9 cellular contexts compared by ENCODE assay signal in genomic region chr7:149790146-149790548, GRCh38. TPM values are rescaled to one million over a fixed set of nuclear protein-coding genes. Genes with fewer than 3 reads are reported as not detected.
DNase-seq lines count a peak whose midpoint lies in the region; ATAC-seq and TF ChIP-seq lines count a peak whose summit lies in the region.
"Had no signal": no experiment of that assay in that cellular context is flagged by ENCODE, and none has a peak within 500 bp of the region (broad histone marks: within the 10 kb centered on the region; RNA-seq: fewer than 3 reads in every experiment).

No MANE protein-coding gene starts in this region.

- peak; percentile 75 for DNase-seq in DMS 273 (lab: John Stamatoyannopoulos, UW; ENCODE audit: unreplicated experiment)
- no peak for DNase-seq in DMS 273 treated with DMSO at 0.1 percent for 48 hours (lab: John Stamatoyannopoulos, UW)
- DNase-seq in activated T-cell treated with anti-CD3 and anti-CD28 coated beads for 24 hours (ENCODE audit: low read depth): peak; percentile 12
- DNase-seq in cardiac muscle cell (ENCODE audit: low read depth in 1 of 2, low spot score in 1 of 2): peak; percentile 32 to 76
- DNase-seq in smooth muscle cell (lab: John Stamatoyannopoulos, UW; ENCODE audit: unreplicated experiment): no peak
- no peak for DNase-seq in sciatic nerve (ENCODE audit: low spot score)
- no peak for DNase-seq in middle frontal gyrus (ENCODE audit: extremely low spot score, low spot score)

- H3K9ac ChIP-seq in smooth muscle cell (ENCODE audit: low read depth): no peak overlapping the region

- H3K27ac ChIP-seq in cardiac muscle cell (no peak overlapping the region), smooth muscle cell (ENCODE audit: low read depth) (no peak overlapping the region)
- H3K27ac ChIP-seq: thoracic aorta had no signal

- WGBS in smooth muscle cell (ENCODE audit: low lambda C conversion rate): 11% methylated on average over 32 of the region's 56 CpGs

- peak overlapping the region; percentile 69 for H3K4me2 ChIP-seq in smooth muscle cell

- H3K9me3 ChIP-seq in cardiac muscle cell (ENCODE audit: low read depth): no peaks in the 10 kb centered on the region
- no peaks in the 10 kb centered on the region for H3K9me3 ChIP-seq in smooth muscle cell (replicated peaks; ENCODE audit: low read depth)
- H3K9me3 ChIP-seq: thoracic aorta had no signal

- intact Hi-C loops in sciatic nerve (cut with DNase I): no loop called here

- TF ChIP-seq CTCF in cardiac muscle cell (IDR thresholded peaks at IDR 0.05; ENCODE audit: low read depth, low read length) (peak; percentile 53), smooth muscle cell (IDR thresholded peaks at IDR 0.05; ENCODE audit: borderline replicate concordance, insufficient read depth, poor library complexity, severe bottlenecking) (peak; percentile 56)

- H3K79me2 ChIP-seq in smooth muscle cell (ENCODE audit: low read depth): no peaks in the 10 kb centered on the region

- no peaks in the 10 kb centered on the region for H3F3A ChIP-seq in smooth muscle cell (ENCODE audit: low read depth)

- H3K4me3 ChIP-seq in cardiac muscle cell (no peak overlapping the region), smooth muscle cell (no peak overlapping the region)
- H3K4me3 ChIP-seq: thoracic aorta had no signal

- H3K4me1 ChIP-seq in cardiac muscle cell (ENCODE audit: low read depth) (no peaks in the 10 kb centered on the region), smooth muscle cell (ENCODE audit: low read depth) (no peaks in the 10 kb centered on the region)

- H3K27me3 ChIP-seq in cardiac muscle cell (peaks cover 35% of the 10 kb centered on the region), smooth muscle cell (ENCODE audit: low read depth) (peaks cover 45% of the 10 kb centered on the region)

- H3K36me3 ChIP-seq in cardiac muscle cell: no peaks in the 10 kb centered on the region
- no peaks in the 10 kb centered on the region for H3K36me3 ChIP-seq in smooth muscle cell (ENCODE audit: low read depth)
- H3K36me3 ChIP-seq: thoracic aorta had no signal

- H2AFZ ChIP-seq in smooth muscle cell (ENCODE audit: low read depth): no peak overlapping the region

- ATAC-seq in sciatic nerve (no peak), HG02763 (IDR thresholded peaks at IDR 0.05; ENCODE audit: unreplicated experiment) (no peak)

- no peaks in the 10 kb centered on the region for H4K20me1 ChIP-seq in smooth muscle cell (ENCODE audit: low read depth)

RNA-seq across cellular contexts. Expression of gene ZNF467, which starts 16.8 kb away (rescaled TPM):
- total RNA-seq in cardiac muscle cell: 19.9 and 33.7 TPM in 2 replicates
- 27.7 and 34.1 TPM in 2 replicates for polyA plus RNA-seq in cardiac muscle cell
- total RNA-seq in smooth muscle cell: 0.58 and 2.0 TPM in 2 replicates
- polyA plus RNA-seq in smooth muscle cell: 6.8 and 8.2 TPM in 2 replicates
- 10.1 TPM for total RNA-seq in sciatic nerve

RNA-seq across cellular contexts. Expression of gene ZNF862, which starts 48.0 kb away (rescaled TPM):
- total RNA-seq in cardiac muscle cell (14.4 and 22.6 TPM in 2 replicates), smooth muscle cell (10.2 and 10.6 TPM in 2 replicates), sciatic nerve (34.1 TPM)
- polyA plus RNA-seq in cardiac muscle cell (8.7 and 8.9 TPM in 2 replicates), smooth muscle cell (3.2 and 5.4 TPM in 2 replicates)

Comparison
In these comparisons a context has a peak if more than half of its experiments do, and no peak if none do; other contexts are left out.
1. DNase-seq: peak in DMS 273 (single experiment), activated T-cell treated with anti-CD3 and anti-CD28 coated beads for 24 hours (single experiment) and cardiac muscle cell (2 of 2); none in DMS 273 treated with DMSO at 0.1 percent for 48 hours (single experiment), smooth muscle cell (single experiment), sciatic nerve (single experiment) and middle frontal gyrus (single experiment).